15 cellular contexts compared by ENCODE assay signal in genomic region chr3:47406762-47407149, GRCh38. TPM values are rescaled to one million over a fixed set of nuclear protein-coding genes. Genes with fewer than 3 reads are reported as not detected.
DNase-seq lines count a peak whose midpoint lies in the region; ATAC-seq and TF ChIP-seq lines count a peak whose summit lies in the region.
"Had no signal": no experiment of that assay in that cellular context is flagged by ENCODE, and none has a peak within 500 bp of the region (broad histone marks: within the 10 kb centered on the region; RNA-seq: fewer than 3 reads in every experiment).

No MANE protein-coding gene starts in this region.

- DNase-seq in D341Med (ENCODE audit: low spot score): peak; percentile 93
- DNase-seq in HFFc6: no peak
- DNase-seq in choroid plexus epithelial cell (ENCODE audit: low read depth): no peak
- no peak for DNase-seq in nephron progenitor cell
- DNase-seq: activated gamma-delta T cell; body of pancreas; NCI-H1417 treated with DMSO at 0.1 percent for 48 hours; stimulated activated CD4-positive, alpha-beta T cell treated with anti-CD3 and anti-CD28 coated beads, Interleukin-4, amount 100 ng/mL, for 1 hour; stimulated activated naive CD4-positive, alpha-beta T cell had no signal

- H3K4me3 ChIP-seq in choroid plexus epithelial cell (ENCODE audit: low read depth, low read length): no peak overlapping the region
- no peak overlapping the region for H3K4me3 ChIP-seq in neutrophil (ENCODE audit: low read depth in 1 of 2, low read length in 1 of 2)
- H3K4me3 ChIP-seq: body of pancreas had no signal

- H3K9me3 Mint-ChIP-seq in HFFc6 (no peaks in the 10 kb centered on the region), nephron progenitor cell (no peaks in the 10 kb centered on the region)

- H3K36me3 Mint-ChIP-seq in HFFc6 (ENCODE audit: low read depth): no peaks in the 10 kb centered on the region; the same call in 1 of the 2 replicates
- peaks cover 12% of the 10 kb centered on the region for H3K36me3 Mint-ChIP-seq in nephron progenitor cell (ENCODE audit: low read depth)

- H3K4me1 ChIP-seq in neutrophil (ENCODE audit: control insufficient read depth in 1 of 2, insufficient read depth in 1 of 2, low read depth in 1 of 2, low read length in 1 of 2): peaks cover 10 to 14% of the 10 kb centered on the region in 2 experiments

- peak overlapping the region; percentile 41 for H3K27ac ChIP-seq in neutrophil
- H3K27ac ChIP-seq: body of pancreas, C4-2B had no signal

- H3K9me3 ChIP-seq in neutrophil: no peaks in the 10 kb centered on the region
- H3K9me3 ChIP-seq: body of pancreas had no signal

- H3K4me1 Mint-ChIP-seq in HFFc6 (ENCODE audit: low read depth): peaks cover 6% of the 10 kb centered on the region; the same call in 1 of the 2 replicates
- H3K4me1 Mint-ChIP-seq in nephron progenitor cell: no peaks in the 10 kb centered on the region

- no peaks in the 10 kb centered on the region for H3K27me3 ChIP-seq in neutrophil
- H3K27me3 ChIP-seq: body of pancreas had no signal

- TF ChIP-seq CTCF in HFFc6 (IDR thresholded peaks at IDR 0.05) (peak; percentile 58), choroid plexus epithelial cell (conservative IDR thresholded peaks at IDR 0.05; ENCODE audit: low read depth, low read length) (peak; percentile 9), neutrophil (IDR thresholded peaks at IDR 0.05) (no peak), nephron progenitor cell (IDR thresholded peaks at IDR 0.05) (no peak)

- H3K36me3 ChIP-seq in neutrophil: peaks cover 64% of the 10 kb centered on the region

- no peak overlapping the region for H3K4me3 Mint-ChIP-seq in HFFc6
- H3K4me3 Mint-ChIP-seq in nephron progenitor cell: no peak overlapping the region

- peaks cover 4% of the 10 kb centered on the region for H3K27me3 Mint-ChIP-seq in HFFc6 (ENCODE audit: insufficient read depth)
- H3K27me3 Mint-ChIP-seq in nephron progenitor cell (ENCODE audit: low read depth, poor library complexity): no peaks in the 10 kb centered on the region

- no peak overlapping the region for H3K27ac Mint-ChIP-seq in HFFc6
- H3K27ac Mint-ChIP-seq in nephron progenitor cell: no peak overlapping the region

- ATAC-seq in HG02678 (IDR thresholded peaks at IDR 0.05; ENCODE audit: unreplicated experiment) (no peak), GM21723 (IDR thresholded peaks at IDR 0.05; ENCODE audit: unreplicated experiment) (no peak), HG02884 (IDR thresholded peaks at IDR 0.05; ENCODE audit: unreplicated experiment) (no peak)
- ATAC-seq: body of pancreas, Right ventricle myocardium inferior had no signal

RNA-seq across cellular contexts. Expression of gene PTPN23, which starts 25.9 kb away (rescaled TPM):
- 10 to 100 TPM; 43.1 to 50.0 (median 48.6) TPM for total RNA-seq in HFFc6 (2021; fragmentation: NEBNext Ultra II Directional; extraction: Animal tissue kit (Norgen Biotek cat#: 25700))

Comparison
In these comparisons a context has a peak if more than half of its experiments do, and no peak if none do; other contexts are left out.
1. CTCF ChIP-seq: peak in HFFc6 (single experiment) and choroid plexus epithelial cell (single experiment); none in neutrophil (single experiment) and nephron progenitor cell (single experiment).